ENCODE assay signal across 1 cellular context in genomic region chr16:84176192-84177053, GRCh38.
A peak's percentile ranks its signal among the peaks of the same experiment; 100 is the strongest.
TF ChIP-seq lines count a peak whose summit lies in the region.

No MANE protein-coding gene starts in this region.

TF ChIP-seq in HepG2, 621 proteins besides CTCF, POLR2A, EP300 and RAD21 (continues in another document):
- no peak for TF ChIP-seq ZNF747 (CRISPR knock-in tag; IDR thresholded peaks at IDR 0.05; ENCODE audit: borderline replicate concordance)
- no peak for TF ChIP-seq ZKSCAN1 (IDR thresholded peaks at IDR 0.05; ENCODE audit: low read length)
- no peak; the same call in 1 of the 2 replicates for TF ChIP-seq HMGXB3 (CRISPR knock-in tag; IDR thresholded peaks at IDR 0.05; ENCODE audit: borderline replicate concordance)
- TF ChIP-seq BHLHE40 (IDR thresholded peaks at IDR 0.05; ENCODE audit: low read length) = no peak
- no peak for TF ChIP-seq SP140L (CRISPR knock-in tag; IDR thresholded peaks at IDR 0.05; ENCODE audit: borderline replicate concordance)
- no peak for TF ChIP-seq ZNF713 (CRISPR knock-in tag; IDR thresholded peaks at IDR 0.05)
- no peak for TF ChIP-seq GLI4 (CRISPR knock-in tag; IDR thresholded peaks at IDR 0.05; ENCODE audit: borderline replicate concordance)
- no peak for TF ChIP-seq IRF9 (CRISPR knock-in tag; IDR thresholded peaks at IDR 0.05; ENCODE audit: borderline replicate concordance)
- no peak for TF ChIP-seq LCORL (IDR thresholded peaks at IDR 0.05)
- no peak for TF ChIP-seq LCORL (CRISPR knock-in tag; IDR thresholded peaks at IDR 0.05)
- TF ChIP-seq ZNF563 (CRISPR knock-in tag; IDR thresholded peaks at IDR 0.05) = 0 out of 2 replicates have a peak, but pooled peaks have one; percentile 6
- TF ChIP-seq ZFP91 (CRISPR knock-in tag; IDR thresholded peaks at IDR 0.05; ENCODE audit: borderline replicate concordance) = no peak; the same call in 1 of the 2 replicates
- TF ChIP-seq ZXDC (CRISPR knock-in tag; IDR thresholded peaks at IDR 0.05) = no peak
- no peak for TF ChIP-seq ZNF891 (CRISPR knock-in tag; IDR thresholded peaks at IDR 0.05)
- TF ChIP-seq ZNF18 (CRISPR knock-in tag; IDR thresholded peaks at IDR 0.05; ENCODE audit: insufficient replicate concordance) = no peak
- no peak for TF ChIP-seq ZNF234 (CRISPR knock-in tag; conservative IDR thresholded peaks at IDR 0.05)
- no peak for TF ChIP-seq CENPX (CRISPR knock-in tag; IDR thresholded peaks at IDR 0.05)
- no peak for TF ChIP-seq MNT (IDR thresholded peaks at IDR 0.05)
- no peak; the same call in 1 of the 2 replicates for TF ChIP-seq KDM5B (CRISPR knock-in tag; IDR thresholded peaks at IDR 0.05; ENCODE audit: borderline replicate concordance)
- TF ChIP-seq AGO1 (IDR thresholded peaks at IDR 0.05; ENCODE audit: low read depth, low read length, poor library complexity, severe bottlenecking) = peak; percentile 82
- TF ChIP-seq ZNF772 (CRISPR knock-in tag; IDR thresholded peaks at IDR 0.05) = peak; percentile 17; the same call in 1 of the 2 replicates
- TF ChIP-seq KDM2A (CRISPR knock-in tag; IDR thresholded peaks at IDR 0.05; ENCODE audit: borderline replicate concordance, low read depth) = no peak
- TF ChIP-seq NRL (CRISPR knock-in tag; IDR thresholded peaks at IDR 0.05; ENCODE audit: borderline replicate concordance) = no peak
- TF ChIP-seq ZSCAN21 (CRISPR knock-in tag; IDR thresholded peaks at IDR 0.05; ENCODE audit: borderline replicate concordance) = 0 out of 2 replicates have a peak, but pooled peaks have one; percentile 15
- TF ChIP-seq ZNF142 (CRISPR knock-in tag; IDR thresholded peaks at IDR 0.05) = no peak
- 0 out of 2 replicates have a peak, but pooled peaks have one; percentile 38 for TF ChIP-seq ZNF607 (CRISPR knock-in tag; IDR thresholded peaks at IDR 0.05; ENCODE audit: borderline replicate concordance)
- TF ChIP-seq ZNF737 (CRISPR knock-in tag; IDR thresholded peaks at IDR 0.05; ENCODE audit: borderline replicate concordance) = 0 out of 2 replicates have a peak, but pooled peaks have one; percentile 41
- TF ChIP-seq PAF1 (CRISPR knock-in tag; IDR thresholded peaks at IDR 0.05) = peak; percentile 78; the same call in 1 of the 2 replicates
- no peak for TF ChIP-seq CCAR2 (optimal IDR thresholded peaks at IDR 0.05; ENCODE audit: low read depth, low read length)
- TF ChIP-seq ZMYM2 (CRISPR knock-in tag; IDR thresholded peaks at IDR 0.05) = no peak
- peak; percentile 33; the same call in 1 of the 2 replicates for TF ChIP-seq HIC2 (CRISPR knock-in tag; IDR thresholded peaks at IDR 0.05; ENCODE audit: low read depth)
- TF ChIP-seq CHCHD3 (CRISPR knock-in tag; IDR thresholded peaks at IDR 0.05) = 0 out of 2 replicates have a peak, but pooled peaks have one; percentile 23
- TF ChIP-seq ZC3H4 (CRISPR knock-in tag; IDR thresholded peaks at IDR 0.05; ENCODE audit: borderline replicate concordance) = no peak
- TF ChIP-seq TBX3 (IDR thresholded peaks at IDR 0.05; ENCODE audit: borderline replicate concordance) = no peak
- 0 out of 2 replicates have a peak, but pooled peaks have one; percentile 23 for TF ChIP-seq EED (CRISPR knock-in tag; IDR thresholded peaks at IDR 0.05)
- TF ChIP-seq KLF12 (CRISPR knock-in tag; IDR thresholded peaks at IDR 0.05; ENCODE audit: borderline replicate concordance) = no peak
- no peak for TF ChIP-seq PAWR (CRISPR knock-in tag; IDR thresholded peaks at IDR 0.05; ENCODE audit: borderline replicate concordance)
- no peak for TF ChIP-seq TBL1XR1 (IDR thresholded peaks at IDR 0.05; ENCODE audit: borderline replicate concordance, low read length, partially characterized antibody)
- no peak for TF ChIP-seq KDM3A (CRISPR knock-in tag; IDR thresholded peaks at IDR 0.05; ENCODE audit: low read depth)
- TF ChIP-seq GATAD2A (CRISPR knock-in tag; IDR thresholded peaks at IDR 0.05) = no peak
- 0 out of 2 replicates have a peak, but pooled peaks have one; percentile 16 for TF ChIP-seq ZNF225 (CRISPR knock-in tag; IDR thresholded peaks at IDR 0.05)
